33 cellular contexts compared by ENCODE assay signal in genomic region chr6:116263353-116263752, GRCh38.
"Had no signal": no experiment of that assay in that cellular context is flagged by ENCODE, and none has a peak within 500 bp of the region (broad histone marks: within the 10 kb centered on the region; RNA-seq: fewer than 3 reads in every experiment).

No MANE protein-coding gene starts in this region.

- H3K27me3 ChIP-seq: adrenal gland, body of pancreas, brain microvascular endothelial cell, breast epithelium had no signal

- H3K9me3 ChIP-seq: adrenal gland, body of pancreas had no signal

- H3K4me3 ChIP-seq: adrenal gland, body of pancreas, breast epithelium had no signal

- H3K4me1 ChIP-seq: adrenal gland, body of pancreas, breast epithelium had no signal

- ATAC-seq: activated CD8-positive, alpha-beta T cell treated with anti-CD3 and anti-CD28 coated beads for 36 hours; activated naive CD4-positive, alpha-beta T cell treated with anti-CD3 and anti-CD28 coated beads, Interleukin-2, amount 50 U/mL, for 72 hours; activated T-cell treated with anti-CD3 and anti-CD28 coated beads, Interleukin-2, amount 50 U/mL, for 4 hours; activated T-cell treated with anti-CD3 and anti-CD28 coated beads, Interleukin-2, amount 50 U/mL, for 72 hours; activated T-helper 17 cell treated with anti-CD3 and anti-CD28 coated beads, Interleukin-2, amount 50 U/mL, for 72 hours; body of pancreas had no signal

- H3K27ac ChIP-seq: adrenal gland, body of pancreas, brain microvascular endothelial cell, breast epithelium, VCaP had no signal

- DNase-seq: activated B cell treated with CpG ODN at 0.5 μM for 24 hours; activated CD4-positive, alpha-beta memory T cell treated with anti-CD3 and anti-CD28 coated beads for 36 hours; activated CD4-positive, alpha-beta T cell treated with anti-CD3 and anti-CD28 coated beads for 4 hours; activated CD4-positive, alpha-beta T cell treated with anti-CD3 and anti-CD28 coated beads, Interleukin-2, amount 10 ng/mL, durations not matched to agents 24 days and 14 days; activated CD4-positive, alpha-beta T cell treated with anti-CD3 and anti-CD28 coated beads, Interleukin-2, amount 50 U/mL, for 1 hour; activated CD4-positive, alpha-beta T cell treated with anti-CD3 and anti-CD28 coated beads, Interleukin-2, amount 50 U/mL, for 4 hours; activated CD4-positive, CD25-positive, alpha-beta regulatory T cell treated with anti-CD3 and anti-CD28 coated beads, Interleukin-2, amount 50 U/mL, for 72 hours; activated CD8-positive, alpha-beta memory T cell treated with anti-CD3 and anti-CD28 coated beads, Interleukin-2, amount 50 U/mL, for 4 hours; activated CD8-positive, alpha-beta T cell treated with anti-CD3 and anti-CD28 coated beads for 36 hours; activated effector memory CD4-positive, alpha-beta T cell treated with anti-CD3 and anti-CD28 coated beads, Interleukin-2, amount 50 U/mL, for 16 hours; activated gamma-delta T cell treated with Interleukin-2 at 50 U/mL for 16 hours; activated naive CD4-positive, alpha-beta T cell; activated naive CD4-positive, alpha-beta T cell treated with anti-CD3 and anti-CD28 coated beads for 36 hours; activated naive CD8-positive, alpha-beta T cell treated with anti-CD3 and anti-CD28 coated beads for 36 hours; activated T-cell treated with anti-CD3 and anti-CD28 coated beads for 4 hours; activated T-cell treated with anti-CD3 and anti-CD28 coated beads, Interleukin-2, amount 50 U/mL, for 1 hour; activated T-cell treated with anti-CD3 and anti-CD28 coated beads, Interleukin-2, amount 50 U/mL, for 4 hours; activated T-cell treated with anti-CD3 and anti-CD28 coated beads, Interleukin-2, amount 50 U/mL, for 72 hours; adrenal gland; amniotic stem cell; aorta; body of pancreas; brain microvascular endothelial cell; central memory CD4-positive, alpha-beta T cell; T-helper 1 cell; T-helper 2 cell; T-helper 9 cell had no signal

- FAIRE-seq: astrocyte, TTC549 had no signal

- H3K36me3 ChIP-seq: adrenal gland, brain microvascular endothelial cell, breast epithelium had no signal
